In genomic region chr1:244451539-244451950, GRCh38 we compare ENCODE assay signal across 8 cellular contexts. TPM values are rescaled to one million over a fixed set of nuclear protein-coding genes. Genes with fewer than 3 reads are reported as not detected.
DNase-seq lines count a peak whose midpoint lies in the region; ATAC-seq and TF ChIP-seq lines count a peak whose summit lies in the region.

TSS of gene ADSS2 (minus strand) at chr1:244451909. CDS start at chr1:244451817, 92 bp downstream.

- H3K79me2 ChIP-seq in DOHH2 (ENCODE audit: control insufficient read depth, low read length): peaks cover 51% of the 10 kb centered on the region

- H3K9ac ChIP-seq in muscle layer of colon (ENCODE audit: low read length): peak within 1 kb of the TSS; percentile 76

- H3F3A ChIP-seq in DOHH2 (ENCODE audit: control insufficient read depth, insufficient read depth): no peaks in the 10 kb centered on the region

- H3K27ac ChIP-seq in DOHH2 (ENCODE audit: low read depth, low read length): peak within 1 kb of the TSS; percentile 77
- peak within 1 kb of the TSS; percentile 84 for H3K27ac ChIP-seq in muscle layer of colon (ENCODE audit: low read depth, low read length)

- TF ChIP-seq CTCF in DOHH2 (IDR thresholded peaks at IDR 0.05; ENCODE audit: low read depth, low read length, poor library complexity, severe bottlenecking) (no peak), choroid plexus epithelial cell (conservative IDR thresholded peaks at IDR 0.05; ENCODE audit: low read depth, low read length) (no peak), GM20000 (IDR thresholded peaks at IDR 0.05; ENCODE audit: extremely low read depth, missing control alignments) (no peak)

- H3K4me2 ChIP-seq in DOHH2 (ENCODE audit: low read length): peak within 1 kb of the TSS; percentile 84

- H3K36me3 ChIP-seq in DOHH2 (ENCODE audit: control insufficient read depth, low read length) (peaks cover 42% of the 10 kb centered on the region), muscle layer of colon (ENCODE audit: insufficient read depth, low read length) (no peaks in the 10 kb centered on the region)

- peaks cover 9% of the 10 kb centered on the region; the same call in 1 of the 2 replicates for H4K20me1 ChIP-seq in DOHH2 (ENCODE audit: control insufficient read depth, insufficient read depth, low read depth, low read length)

- H3K4me3 ChIP-seq in DOHH2 (ENCODE audit: low read length): peak within 1 kb of the TSS; percentile 85
- peak within 1 kb of the TSS; percentile 90 for H3K4me3 ChIP-seq in Jurkat, Clone E6-1 (ENCODE audit: low read length)
- H3K4me3 ChIP-seq in choroid plexus epithelial cell (ENCODE audit: low read depth, low read length): peak within 1 kb of the TSS; percentile 86
- H3K4me3 ChIP-seq in muscle layer of colon (ENCODE audit: low read depth in 1 of 2, low read length in 2 of 2): peak within 1 kb of the TSS; percentile 70 to 89

- H3K9me3 ChIP-seq in DOHH2 (ENCODE audit: control insufficient read depth, insufficient read depth, low read length) (no peaks in the 10 kb centered on the region), muscle layer of colon (ENCODE audit: low read length) (no peaks in the 10 kb centered on the region)

- no peaks in the 10 kb centered on the region for H3K9me2 ChIP-seq in DOHH2 (replicated peaks; ENCODE audit: control insufficient read depth, low read length)

- ATAC-seq in GM21737 (IDR thresholded peaks at IDR 0.05; ENCODE audit: unreplicated experiment): no peak

- no peak for DNase-seq in Jurkat, Clone E6-1 (ENCODE audit: low read depth, low spot score)
- DNase-seq in choroid plexus epithelial cell (ENCODE audit: low read depth): no peak
- no peak for DNase-seq in germinal center (ENCODE audit: low spot score)
- DNase-seq in GM20000 (ENCODE audit: low spot score): no peak
- DNase-seq in activated CD8-positive, alpha-beta memory T cell treated with anti-CD3 and anti-CD28 coated beads for 24 hours: no peak

- H3K4me1 ChIP-seq in DOHH2 (ENCODE audit: control insufficient read depth, low read length) (peaks cover 40% of the 10 kb centered on the region), muscle layer of colon (ENCODE audit: insufficient read depth, low read length) (peaks cover 37% of the 10 kb centered on the region)

- H3K27me3 ChIP-seq in DOHH2 (ENCODE audit: control insufficient read depth, low read length) (no peaks in the 10 kb centered on the region), muscle layer of colon (ENCODE audit: control insufficient read depth in 1 of 2, insufficient read depth in 2 of 2, low read length in 2 of 2) (no peaks in the 10 kb centered on the region)

RNA-seq across cellular contexts. Expression of gene ADSS2, which starts in this region (rescaled TPM):
- polyA plus RNA-seq in Jurkat, Clone E6-1 (2012; ENCODE audit: insufficient read depth, insufficient read length): 48.7 TPM
